Comparison of ENCODE assay signal across 2 cellular contexts in genomic region chr11:10407749-10408472, GRCh38.
TF ChIP-seq lines count a peak whose summit lies in the region.

No MANE protein-coding gene starts in this region.

TF ChIP-seq in IMR-90, 13 proteins besides CTCF, POLR2A, EP300 and RAD21:
- no peak for TF ChIP-seq MXI1 (IDR thresholded peaks at IDR 0.05; ENCODE audit: borderline replicate concordance, low read depth, low read length)

TF ChIP-seq in SK-N-SH treated with all-trans-retinoic acid at 6 μM for 48 hours, 23 proteins besides CTCF, POLR2A, EP300 and RAD21:
- TF ChIP-seq PATZ1 (CRISPR knock-in tag; IDR thresholded peaks at IDR 0.05; ENCODE audit: borderline replicate concordance) (no peak), TSHZ2 (CRISPR knock-in tag; IDR thresholded peaks at IDR 0.05) (no peak)
